ENCODE assay signal across 25 cellular contexts in the genomic region with DNA sequence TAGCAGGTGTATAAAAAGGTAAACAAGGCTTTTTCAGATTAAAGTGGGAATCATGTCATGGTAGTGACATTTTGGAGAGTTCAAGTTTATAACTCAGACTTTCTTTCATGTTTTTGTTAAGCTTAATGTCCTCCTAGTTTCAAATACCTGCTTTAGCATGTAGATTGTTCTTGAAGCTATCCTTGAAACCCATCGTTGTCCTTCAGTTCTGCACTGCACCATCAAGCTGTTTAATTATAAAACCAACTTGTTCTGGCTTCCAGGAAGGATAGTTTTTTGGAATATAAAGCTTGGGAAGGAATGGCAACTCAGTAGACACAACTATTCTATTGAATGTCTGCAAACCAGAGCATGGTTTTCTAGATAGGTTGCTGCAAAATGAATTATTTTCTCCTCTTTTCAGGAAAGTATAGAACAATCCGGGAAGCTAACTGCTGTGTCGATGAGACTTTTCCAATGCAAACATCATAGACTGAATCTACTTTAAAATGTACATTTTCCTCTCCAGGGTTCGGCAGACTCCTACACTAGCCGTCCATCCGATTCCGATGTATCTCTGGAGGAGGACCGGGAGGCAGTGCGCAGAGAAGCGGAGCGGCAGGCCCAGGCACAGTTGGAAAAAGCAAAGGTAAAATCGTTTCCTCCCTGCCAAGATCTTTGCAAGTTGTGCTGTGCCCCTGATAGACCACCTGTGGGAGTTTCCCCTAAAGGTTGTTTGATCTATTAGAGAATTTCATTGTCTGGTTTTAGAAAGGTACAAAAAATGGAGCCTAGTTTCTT.
A peak's percentile ranks its signal among the peaks of the same experiment; 100 is the strongest.
DNase-seq lines count a peak whose midpoint lies in the region; ATAC-seq and TF ChIP-seq lines count a peak whose summit lies in the region.
"Had no signal": no experiment of that assay in that cellular context is flagged by ENCODE, and none has a peak within 500 bp of the region (broad histone marks: within the 10 kb centered on the region; RNA-seq: fewer than 3 reads in every experiment).

No MANE protein-coding gene starts in this region.

- no peaks in the 10 kb centered on the region for H3K79me2 ChIP-seq in GM23338 (replicated peaks; ENCODE audit: insufficient read depth)
- H3K79me2 ChIP-seq in neural cell (replicated peaks; ENCODE audit: insufficient read depth, low read length), result no peaks in the 10 kb centered on the region

- no peaks in the 10 kb centered on the region for H3K36me3 ChIP-seq in GM23338 (ENCODE audit: insufficient read depth)
- H3K36me3 ChIP-seq in neural cell (ENCODE audit: insufficient read depth, low read length), result no peaks in the 10 kb centered on the region

- no peaks in the 10 kb centered on the region for H3K9me3 Mint-ChIP-seq in GM23338
- H3K9me3 Mint-ChIP-seq in WTC11, result no peaks in the 10 kb centered on the region
- H3K9me3 Mint-ChIP-seq in endothelial cell (ENCODE audit: unreplicated experiment), result no peaks in the 10 kb centered on the region
- H3K9me3 Mint-ChIP-seq: activated CD8-positive, alpha-beta T cell treated with anti-CD3 and anti-CD28 coated beads for 36 hours; activated naive CD4-positive, alpha-beta T cell treated with anti-CD3 and anti-CD28 coated beads, Interleukin-2, amount 50 U/mL, for 24 hours; activated T-cell treated with anti-CD3 and anti-CD28 coated beads, Interleukin-2, amount 50 U/mL, for 4 hours; CD4-positive, alpha-beta T cell; natural killer cell treated with Interleukin-12 subunit alpha and Interleukin-12 subunit beta and Interleukin-15 and Interleukin-18, amount 100 ng/mL, for 72 hours; stimulated activated naive CD8-positive, alpha-beta T cell treated with anti-CD3 and anti-CD28 coated beads, Interleukin-15, amount 100 ng/mL, for 72 hours had no signal

- H2AFZ ChIP-seq in GM23338 (no peak overlapping the region; the same call in 1 of the 2 replicates), neural cell (ENCODE audit: low read depth, low read length) (no peak overlapping the region)

- peaks cover 2% of the 10 kb centered on the region for H3K27me3 Mint-ChIP-seq in GM23338 (ENCODE audit: insufficient read depth, low read depth, poor library complexity)
- no peaks in the 10 kb centered on the region; the same call in 1 of the 2 replicates for H3K27me3 Mint-ChIP-seq in WTC11 (ENCODE audit: low read depth)
- H3K27me3 Mint-ChIP-seq in endothelial cell (ENCODE audit: unreplicated experiment), result peaks cover under 1% of the 10 kb centered on the region

- H3K27ac Mint-ChIP-seq in GM23338 (no peak overlapping the region), WTC11 (no peak overlapping the region), endothelial cell (ENCODE audit: unreplicated experiment) (no peak overlapping the region)
- H3K27ac Mint-ChIP-seq: activated CD8-positive, alpha-beta T cell treated with anti-CD3 and anti-CD28 coated beads for 36 hours; activated naive CD4-positive, alpha-beta T cell treated with anti-CD3 and anti-CD28 coated beads, Interleukin-2, amount 50 U/mL, for 24 hours; CD4-positive, alpha-beta T cell; natural killer cell treated with Interleukin-12 subunit alpha and Interleukin-12 subunit beta and Interleukin-15 and Interleukin-18, amount 100 ng/mL, for 72 hours; stimulated activated naive CD8-positive, alpha-beta T cell treated with anti-CD3 and anti-CD28 coated beads, Interleukin-15, amount 100 ng/mL, for 72 hours had no signal

- peak overlapping the region; percentile 61 for H3K9ac ChIP-seq in neural cell (ENCODE audit: low read length)

- H3K4me1 Mint-ChIP-seq in GM23338 (peaks cover 18% of the 10 kb centered on the region; the same call in 2 of the 3 replicates), WTC11 (peaks cover 26% of the 10 kb centered on the region), endothelial cell (ENCODE audit: unreplicated experiment) (peaks cover 4% of the 10 kb centered on the region)

- no peaks in the 10 kb centered on the region for H3F3A ChIP-seq in GM23338 (replicated peaks; ENCODE audit: low read depth)
- H3F3A ChIP-seq in neural cell (ENCODE audit: insufficient read depth, low read length, poor library complexity, severe bottlenecking), result no peaks in the 10 kb centered on the region

- peaks cover 13% of the 10 kb centered on the region; the same call in 1 of the 2 replicates for H3K4me1 ChIP-seq in GM23338 (ENCODE audit: insufficient read depth)
- no peaks in the 10 kb centered on the region for H3K4me1 ChIP-seq in foreskin keratinocyte
- H3K4me1 ChIP-seq: psoas muscle had no signal

- TF ChIP-seq EP300 in neural cell (conservative IDR thresholded peaks at IDR 0.05; ENCODE audit: poor library complexity, severe bottlenecking), result no peak

- POLR2A ChIA-PET in WTC11 (lab: Charles Lee), result no interaction called here

- no peak overlapping the region for H3K27ac ChIP-seq in GM23338 (ENCODE audit: low read depth)
- peak overlapping the region; percentile 48 for H3K27ac ChIP-seq in neural cell (ENCODE audit: low read length)
- no peak overlapping the region for H3K27ac ChIP-seq in foreskin keratinocyte
- H3K27ac ChIP-seq: coronary artery, psoas muscle, RWPE1 had no signal

- no peak for TF ChIP-seq CTCF in GM23338 (conservative IDR thresholded peaks at IDR 0.05; ENCODE audit: low read depth in 2 of 2)
- no peak for TF ChIP-seq CTCF in WTC11 (IDR thresholded peaks at IDR 0.05)
- TF ChIP-seq CTCF in endothelial cell (IDR thresholded peaks at IDR 0.05; ENCODE audit: unreplicated experiment), result no peak
- no peak for TF ChIP-seq CTCF in neural cell (IDR thresholded peaks at IDR 0.05; ENCODE audit: poor library complexity, severe bottlenecking)
- no peak for TF ChIP-seq CTCF in foreskin keratinocyte (conservative IDR thresholded peaks at IDR 0.05)
- TF ChIP-seq CTCF in GM10266 (IDR thresholded peaks at IDR 0.05; ENCODE audit: control insufficient read depth, insufficient read depth, low read depth, missing control alignments), result no peak

- DNase-seq in GM23338 (ENCODE audit: low spot score), result no peak
- DNase-seq in WTC11 (ENCODE audit: low spot score), result no peak
- DNase-seq in endothelial cell (ENCODE audit: low spot score), result no peak
- DNase-seq in NCI-H1417 (lab: John Stamatoyannopoulos, UW), result no peak
- DNase-seq in foreskin keratinocyte, result no peak
- DNase-seq in GM10266 (ENCODE audit: extremely low spot score), result no peak
- DNase-seq in amygdala (lab: John Stamatoyannopoulos, UW), result no peak
- DNase-seq: activated CD8-positive, alpha-beta T cell treated with anti-CD3 and anti-CD28 coated beads for 36 hours; activated T-cell treated with anti-CD3 and anti-CD28 coated beads, Interleukin-2, amount 50 U/mL, for 4 hours; CD4-positive, alpha-beta T cell; DMS153; GF-D8; mesenchymal stem cell; NCI-H2081 treated with DMSO at 0.1 percent for 48 hours; psoas muscle; stimulated activated CD4-positive, alpha-beta T cell treated with anti-CD3 and anti-CD28 coated beads, Interleukin-2, amount 100 ng/mL, for 48 hours; stimulated activated naive CD8-positive, alpha-beta T cell treated with anti-CD3 and anti-CD28 coated beads, Interleukin-15, amount 100 ng/mL, for 72 hours; T1000; trophoblast cell had no signal

- no peak for ATAC-seq in GM23338
- ATAC-seq in WTC11, result no peak
- no peak for ATAC-seq in foreskin keratinocyte
- ATAC-seq: activated CD4-positive, CD25-positive, alpha-beta regulatory T cell treated with anti-CD3 and anti-CD28 coated beads, Interleukin-2, amount 50 U/mL, for 24 hours; activated CD8-positive, alpha-beta T cell treated with anti-CD3 and anti-CD28 coated beads for 36 hours; activated T-cell treated with anti-CD3 and anti-CD28 coated beads, Interleukin-2, amount 50 U/mL, for 4 hours; natural killer cell treated with Interleukin-12 subunit alpha and Interleukin-12 subunit beta and Interleukin-15 and Interleukin-18, amount 100 ng/mL, for 72 hours; stimulated activated naive CD8-positive, alpha-beta T cell treated with anti-CD3 and anti-CD28 coated beads, Interleukin-15, amount 100 ng/mL, for 72 hours had no signal

- TF ChIP-seq RAD21 in neural cell (conservative IDR thresholded peaks at IDR 0.05), result no peak

- H3K4me3 ChIP-seq in GM23338, result peak overlapping the region; percentile 68
- peak overlapping the region; percentile 64 for H3K4me3 ChIP-seq in neural cell (ENCODE audit: low read length)
- H3K4me3 ChIP-seq: coronary artery, psoas muscle had no signal

- no peaks in the 10 kb centered on the region for H4K20me1 ChIP-seq in GM23338 (replicated peaks; ENCODE audit: insufficient read depth)
- H4K20me1 ChIP-seq in neural cell (ENCODE audit: insufficient read depth), result no peaks in the 10 kb centered on the region

- peak overlapping the region; percentile 86 for H3K4me2 ChIP-seq in GM23338
- H3K4me2 ChIP-seq in neural cell (ENCODE audit: low read length), result peak overlapping the region; percentile 58

- peak overlapping the region; percentile 80 for H3K4me3 Mint-ChIP-seq in GM23338
- H3K4me3 Mint-ChIP-seq in WTC11, result peak overlapping the region; percentile 80
- H3K4me3 Mint-ChIP-seq in endothelial cell (ENCODE audit: unreplicated experiment), result peak overlapping the region; percentile 87
- H3K4me3 Mint-ChIP-seq: activated CD8-positive, alpha-beta T cell treated with anti-CD3 and anti-CD28 coated beads for 36 hours; activated naive CD4-positive, alpha-beta T cell treated with anti-CD3 and anti-CD28 coated beads, Interleukin-2, amount 50 U/mL, for 24 hours; CD4-positive, alpha-beta T cell; natural killer cell treated with Interleukin-12 subunit alpha and Interleukin-12 subunit beta and Interleukin-15 and Interleukin-18, amount 100 ng/mL, for 72 hours had no signal

- CTCF ChIA-PET in WTC11 (lab: Charles Lee), result no interaction called here

- H3K9me2 ChIP-seq in GM23338 (ENCODE audit: insufficient read depth) (no peaks in the 10 kb centered on the region), neural cell (ENCODE audit: insufficient read depth, low read length) (no peaks in the 10 kb centered on the region)

- H3K9me3 ChIP-seq in neural cell (ENCODE audit: low read length), result no peaks in the 10 kb centered on the region
- H3K9me3 ChIP-seq: psoas muscle had no signal

- H3K27me3 ChIP-seq in GM23338 (ENCODE audit: insufficient read depth), result peaks cover 3% of the 10 kb centered on the region; the same call in 1 of the 2 replicates
- H3K27me3 ChIP-seq in neural cell (ENCODE audit: insufficient read depth, low read depth, low read length), result no peaks in the 10 kb centered on the region
- peaks cover 20% of the 10 kb centered on the region for H3K27me3 ChIP-seq in foreskin keratinocyte

- H3K36me3 Mint-ChIP-seq in GM23338 (ENCODE audit: low read depth) (no peaks in the 10 kb centered on the region), WTC11 (no peaks in the 10 kb centered on the region), endothelial cell (ENCODE audit: low read depth, unreplicated experiment) (no peaks in the 10 kb centered on the region)
- H3K36me3 Mint-ChIP-seq: activated naive CD4-positive, alpha-beta T cell treated with anti-CD3 and anti-CD28 coated beads, Interleukin-2, amount 50 U/mL, for 24 hours; natural killer cell treated with Interleukin-12 subunit alpha and Interleukin-12 subunit beta and Interleukin-15 and Interleukin-18, amount 100 ng/mL, for 72 hours had no signal

TF ChIP-seq in WTC11, 78 proteins besides CTCF, POLR2A, EP300 and RAD21 (continues in another document):
- no peak for TF ChIP-seq ZNF317 (CRISPR knock-in tag; IDR thresholded peaks at IDR 0.05; ENCODE audit: borderline replicate concordance, low read depth)

TF ChIP-seq in neural cell, 6 proteins besides CTCF, POLR2A, EP300 and RAD21 (continues in another document):
- TF ChIP-seq POLR2AphosphoS5 (IDR thresholded peaks at IDR 0.05), result no peak
- no peak for TF ChIP-seq TAF1 (IDR thresholded peaks at IDR 0.05; ENCODE audit: low read depth)
- TF ChIP-seq MXI1 (conservative IDR thresholded peaks at IDR 0.05; ENCODE audit: poor library complexity, severe bottlenecking), result no peak
